8 cellular contexts compared by ENCODE assay signal in genomic region chr3:196631655-196632032, GRCh38. TPM values are rescaled to one million over a fixed set of nuclear protein-coding genes. Genes with fewer than 3 reads are reported as not detected.
DNase-seq lines count a peak whose midpoint lies in the region; ATAC-seq, FAIRE-seq and TF ChIP-seq lines count a peak whose summit lies in the region.

No MANE protein-coding gene starts in this region.

- in situ Hi-C loops in GM12878 (cut with MboI): no loop called here

- no peak overlapping the region for H4K91ac ChIP-seq in mesenchymal stem cell (ENCODE audit: low read length)

- H3K4me1 ChIP-seq in CD8-positive, alpha-beta memory T cell (ENCODE audit: insufficient read depth, low read length): peaks cover 36% of the 10 kb centered on the region
- peaks cover 38% of the 10 kb centered on the region for H3K4me1 ChIP-seq in GM12878 (ENCODE audit: control insufficient read depth, insufficient read depth, low read length)
- H3K4me1 ChIP-seq in mesenchymal stem cell (ENCODE audit: control insufficient read depth, insufficient read depth, low read depth, low read length): peaks cover 11% of the 10 kb centered on the region

- peak overlapping the region; percentile 86 for H3K4me2 ChIP-seq in GM12878 (ENCODE audit: control insufficient read depth, insufficient read depth)
- H3K4me2 ChIP-seq in mesenchymal stem cell (ENCODE audit: low read length, poor library complexity, severe bottlenecking): peak overlapping the region; percentile 92

- peak overlapping the region in 1 of 2 experiments; percentile 83 for H3K23ac ChIP-seq in mesenchymal stem cell (ENCODE audit: low read length in 2 of 2)

- WGBS in GM12878 (ENCODE audit: insufficient coverage, insufficient replicate concordance, low lambda C conversion rate, missing lambda C conversion rate): 21% methylated on average over 5 of the region's 5 CpGs
- 53% methylated on average over 4 of the region's 5 CpGs for WGBS in mesenchymal stem cell

- POLR2A ChIA-PET in CD8-positive, alpha-beta memory T cell (lab: Charles Lee): interaction anchor here (0.6 to 3.1 kb wide), 8 partner anchors 9 to 108 kb away, joined by 3 to 20 read pairs (median 6); partner anchors contain the start of genes CEP19 and PIGX
- POLR2A ChIA-PET in GM12878 (lab: Charles Lee): interaction anchor here (0.6 to 5.6 kb wide), 8 partner anchors 9 to 197 kb away, joined by 3 to 59 read pairs (median 4); partner anchors contain the start of gene NRROS

- peaks cover 9% of the 10 kb centered on the region for H3K79me2 ChIP-seq in GM12878 (ENCODE audit: control insufficient read depth, insufficient read depth, low read length)

- H3K27ac Mint-ChIP-seq in CD8-positive, alpha-beta memory T cell: peak overlapping the region; percentile 88 to 96 (median 96)

- peak overlapping the region in 1 of 2 experiments; percentile 93 for H3K14ac ChIP-seq in mesenchymal stem cell (ENCODE audit: low read length in 2 of 2)

- SMC1A ChIA-PET in GM12878 (lab: Charles Lee; ENCODE audit: uncharacterized antibody, unreplicated experiment): interaction anchor here (0.8 to 8.3 kb wide), 8 partner anchors 9 to 55 kb away, joined by 3 to 82 read pairs (median 4); partner anchors contain the start of gene NRROS

- peak overlapping the region; percentile 20; the same call in 1 of the 2 replicates for H2AFZ ChIP-seq in GM12878 (ENCODE audit: control insufficient read depth, low read depth, low read length)
- peak overlapping the region; percentile 95 for H2AFZ ChIP-seq in mesenchymal stem cell (ENCODE audit: low read depth, low read length)

- peak overlapping the region; percentile 73 for H3K27ac ChIP-seq in CD8-positive, alpha-beta memory T cell (ENCODE audit: low read depth, low read length)
- H3K27ac ChIP-seq in KOPT-K1 (ENCODE audit: low read depth, low read length, poor library complexity, severe bottlenecking) (peak overlapping the region; percentile 100), GM12878 (ENCODE audit: control insufficient read depth, insufficient read depth) (peak overlapping the region; percentile 98), mesenchymal stem cell (ENCODE audit: low read length, poor library complexity, severe bottlenecking) (no peak overlapping the region)

- H3K36me3 ChIP-seq in CD8-positive, alpha-beta memory T cell (ENCODE audit: insufficient read depth, low read length): no peaks in the 10 kb centered on the region
- H3K36me3 ChIP-seq in KOPT-K1 (ENCODE audit: insufficient read depth, low read length) (no peaks in the 10 kb centered on the region), GM12878 (ENCODE audit: control insufficient read depth in 2 of 2, insufficient read depth in 2 of 2, low read length in 1 of 2) (no peaks in the 10 kb centered on the region), mesenchymal stem cell (ENCODE audit: control insufficient read depth in 1 of 2, insufficient read depth in 2 of 2, low read depth in 1 of 2, low read length in 2 of 2) (no peaks in the 10 kb centered on the region)

- H3K4ac ChIP-seq in mesenchymal stem cell (ENCODE audit: low read depth in 1 of 2, low read length in 2 of 2): peak overlapping the region in 1 of 2 experiments; percentile 75

- H3K36me3 Mint-ChIP-seq in CD8-positive, alpha-beta memory T cell: peaks cover 0 to 6% (median 0%) of the 10 kb centered on the region in 3 donors

- no peak overlapping the region for H2BK5ac ChIP-seq in mesenchymal stem cell (ENCODE audit: low read depth, low read length, poor library complexity, severe bottlenecking)

- H3K9me3 Mint-ChIP-seq in CD8-positive, alpha-beta memory T cell: no peaks in the 10 kb centered on the region

- H3K27me3 Mint-ChIP-seq in CD8-positive, alpha-beta memory T cell: no peaks in the 10 kb centered on the region

- H2BK120ac ChIP-seq in mesenchymal stem cell (ENCODE audit: low read depth, low read length): no peak overlapping the region

- no peaks in the 10 kb centered on the region for H3K27me3 ChIP-seq in CD8-positive, alpha-beta memory T cell (ENCODE audit: insufficient read depth, low read length, poor library complexity, severe bottlenecking)
- H3K27me3 ChIP-seq in GM12878 (replicated peaks in 1 of 2; ENCODE audit: control insufficient read depth in 2 of 2, insufficient read depth in 2 of 2, low read length in 1 of 2) (no peaks in the 10 kb centered on the region), mesenchymal stem cell (ENCODE audit: control insufficient read depth in 1 of 2, insufficient read depth in 1 of 2, low read length in 2 of 2) (peaks cover 0 to 1% of the 10 kb centered on the region in 2 experiments)

- TSS peak; percentile 95 for BruUV-seq in GM12878 (replicated peaks; lab: Mats Ljungman, UMichigan)

- intact Hi-C loops in GM12878 (cut with micrococcal nuclease; ENCODE audit: unreplicated experiment): loop anchor here (1.0 to 2.0 kb wide), 2 partner anchors 12 to 23 kb away; no protein-coding TSS in a partner anchor

- no peak for TF ChIP-seq RAD21 in GM12878 (IDR thresholded peaks at IDR 0.05; ENCODE audit: insufficient read depth, low read depth, low read length)

- no peak overlapping the region for H2BK15ac ChIP-seq in mesenchymal stem cell (ENCODE audit: low read depth, poor library complexity, severe bottlenecking)

- H3K18ac ChIP-seq in mesenchymal stem cell (ENCODE audit: low read depth in 1 of 2, low read length in 2 of 2): peak overlapping the region in 1 of 2 experiments; percentile 90

- TF ChIP-seq POLR2A in GM12878 (IDR thresholded peaks at IDR 0.05; ENCODE audit: low read depth, low read length): no peak

- H2BK12ac ChIP-seq in mesenchymal stem cell (ENCODE audit: low read length in 2 of 2): peak overlapping the region in 1 of 2 experiments; percentile 83

- peaks cover 46 to 59% (median 54%) of the 10 kb centered on the region in 3 donors for H3K4me1 Mint-ChIP-seq in CD8-positive, alpha-beta memory T cell

- H3K4me3 Mint-ChIP-seq in CD8-positive, alpha-beta memory T cell: peak overlapping the region; percentile 81 to 93 (median 84)

- TF ChIP-seq EP300 in GM12878 (IDR thresholded peaks at IDR 0.05; ENCODE audit: borderline replicate concordance in 1 of 2, control insufficient read depth in 1 of 2, low read depth in 2 of 2, low read length in 2 of 2): no peak

- no peaks in the 10 kb centered on the region for H3K9me3 ChIP-seq in CD8-positive, alpha-beta memory T cell (ENCODE audit: low read length)
- H3K9me3 ChIP-seq in KOPT-K1 (ENCODE audit: insufficient read depth, low read length, poor library complexity, severe bottlenecking) (no peaks in the 10 kb centered on the region), GM12878 (replicated peaks; ENCODE audit: control insufficient read depth, insufficient read depth, low read length) (no peaks in the 10 kb centered on the region), mesenchymal stem cell (ENCODE audit: control insufficient read depth, low read length) (no peaks in the 10 kb centered on the region)

- CTCF ChIA-PET in CD8-positive, alpha-beta memory T cell (lab: Charles Lee): interaction anchor here (0.9 to 3.1 kb wide), 9 partner anchors 9 to 103 kb away, joined by 3 to 27 read pairs (median 5); partner anchors contain the start of gene NRROS
- CTCF ChIA-PET in GM12878 (lab: Yijun Ruan, JAX): interaction anchor here (1.0 to 2.6 kb wide), 4 partner anchors 9 to 23 kb away, joined by 4 to 17 read pairs (median 10); no protein-coding TSS in a partner anchor

- H4K20me1 ChIP-seq in GM12878 (ENCODE audit: control insufficient read depth, insufficient read depth): no peaks in the 10 kb centered on the region

- no peaks in the 10 kb centered on the region for H3K79me1 ChIP-seq in mesenchymal stem cell (replicated peaks; ENCODE audit: low read length, poor library complexity, severe bottlenecking)

- peak overlapping the region; percentile 66 for H3K4me3 ChIP-seq in CD8-positive, alpha-beta memory T cell (ENCODE audit: low read length)
- H3K4me3 ChIP-seq in GM12878 (peak overlapping the region; percentile 72), mesenchymal stem cell (ENCODE audit: insufficient read depth in 1 of 2, low read depth in 1 of 2, low read length in 2 of 2) (peak overlapping the region; percentile 43 to 85)

- ATAC-seq in GM12878: no peak
- no peak for ATAC-seq in omental fat pad (ENCODE audit: low FRiP score)

- RAD21 ChIA-PET in GM12878 (lab: Charles Lee; ENCODE audit: unreplicated experiment): interaction anchor here (0.8 to 6.0 kb wide), 6 partner anchors 9 to 308 kb away, joined by 3 to 49 read pairs (median 9); partner anchors contain the start of gene NRROS

- no peak for TF ChIP-seq CTCF in GM12878 (IDR thresholded peaks at IDR 0.05 in 2 of 3, conservative IDR thresholded peaks at IDR 0.05 in 1 of 3; ENCODE audit: control insufficient read depth in 2 of 3, extremely low read depth in 1 of 3, insufficient read depth in 1 of 3, low read depth in 3 of 3, low read length in 3 of 3)
- TF ChIP-seq CTCF in omental fat pad (IDR thresholded peaks at IDR 0.05): no peak

- peak overlapping the region; percentile 97 for H3K9ac ChIP-seq in GM12878 (ENCODE audit: control insufficient read depth, insufficient read depth, low read length)
- peak overlapping the region; percentile 92 for H3K9ac ChIP-seq in mesenchymal stem cell (ENCODE audit: low read length)

- no peak for DNase-seq in CD8-positive, alpha-beta memory T cell
- no peak for DNase-seq in GM12878 (ENCODE audit: low read depth, low spot score)
- DNase-seq in mesenchymal stem cell: no peak
- DNase-seq in 8988T: no peak
- DNase-seq in CD1c-positive myeloid dendritic cell (ENCODE audit: extremely low spot score): no peak
- DNase-seq in NCI-H1092 treated with DMSO at 0.1 percent for 48 hours (lab: John Stamatoyannopoulos, UW): no peak
- DNase-seq in omental fat pad (ENCODE audit: low spot score): no peak

- H2AK5ac ChIP-seq in mesenchymal stem cell (ENCODE audit: low read length, severe bottlenecking): peak overlapping the region; percentile 15

- FAIRE-seq in GM12878 (lab: Jason Lieb, UNC): no peak

- peak overlapping the region; percentile 89 for H4K8ac ChIP-seq in mesenchymal stem cell (ENCODE audit: low read length)

RNA-seq across cellular contexts. Expression of gene NRROS, which starts 7.8 kb away (rescaled TPM):
- total RNA-seq in CD8-positive, alpha-beta memory T cell: 10 to 100 TPM; 15.6 to 17.0 TPM
- polyA plus RNA-seq in CD8-positive, alpha-beta memory T cell: 3.5 TPM
- total RNA-seq in GM12878 (2013; cell fraction: nucleolus; rRNA removed): 70.0 and 72.5 TPM in 2 replicates
- total RNA-seq in GM12878 (2014; rRNA removed) (18.5 and 24.1 TPM in 2 replicates), GM12878 (2014; rRNA removed; fragmentation: Illumina TruSeq; extraction: Trizol) (5.4 and 6.8 TPM in 2 replicates), GM12878 (2021) (42.2 and 44.0 TPM in 2 replicates), omental fat pad (10 to 100 TPM in 3 of 4 donors, 1 to 10 TPM in 1; 4.3 to 21.0 (median 19.4) TPM)
- polyA plus RNA-seq in GM12878 (2011; ENCODE audit: low read depth): 10.4 TPM
- polyA plus RNA-seq in GM12878 (2011; rRNA removed) (4.2 and 14.0 TPM in 2 replicates), GM12878 (2014; fragmentation: Illumina TruSeq; extraction: Trizol) (5.1 and 12.8 TPM in 2 replicates), GM12878 (2014; fragmentation: Nextera tagmentation; extraction: Ambion mirVana) (under 1 TPM; 0.35 TPM), GM12878 (2014; rRNA removed) (25.2 and 26.8 TPM in 2 replicates), GM12878 (2016; fragmentation: Nextera tagmentation; extraction: Ambion mirVana) (10 to 100 TPM in 1 of 2 experiments, 1 to 10 TPM in 1; 7.8 to 12.4 TPM)
- polyA plus RNA-seq in GM12878 (2011; cell fraction: cytosol; rRNA removed): 12.0 and 13.3 TPM in 2 replicates
- 33.2 and 39.5 TPM in 2 replicates for polyA plus RNA-seq in GM12878 (2011; cell fraction: nucleus; rRNA removed)
- polyA plus RNA-seq in GM12878 (2012): 23.8 and 29.3 TPM in 2 replicates
- polyA minus RNA-seq in GM12878 (2011; rRNA and poly(A)+ RNA removed): 13.3 and 21.8 TPM in 2 replicates
- polyA minus RNA-seq in GM12878 (2011; cell fraction: cytosol; rRNA and poly(A)+ RNA removed): 6.9 and 9.0 TPM in 2 replicates
- 9.7 and 20.3 TPM in 2 replicates for polyA minus RNA-seq in GM12878 (2011; cell fraction: nucleus; rRNA and poly(A)+ RNA removed)
- 0.35 TPM for polyA plus RNA-seq in mesenchymal stem cell (2013, experiment 1 of 2)
- polyA plus RNA-seq in mesenchymal stem cell (2013, experiment 2 of 2): 0.37 TPM
